Comparison of ENCODE assay signal across 19 cellular contexts in the genomic region with DNA sequence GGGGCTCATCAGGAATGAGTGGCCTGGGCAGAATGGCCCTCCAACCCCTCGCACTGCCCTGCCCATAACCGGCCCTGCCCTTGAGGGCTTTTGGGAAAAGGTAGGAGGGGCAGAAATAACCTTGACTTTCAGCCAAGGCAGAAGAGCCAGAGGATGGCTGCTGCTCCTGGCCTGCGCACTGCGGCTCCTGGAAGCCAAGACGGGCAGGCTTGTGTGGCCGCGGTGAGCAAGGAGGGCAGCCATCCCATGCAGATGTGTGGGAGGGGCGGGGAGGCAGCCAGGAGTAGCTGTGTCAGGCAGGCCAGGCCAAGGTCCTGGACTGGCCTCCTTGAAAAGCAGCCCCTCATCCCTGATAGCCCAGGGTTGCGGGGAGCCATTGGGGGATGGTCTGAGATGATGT. TPM values are rescaled to one million over a fixed set of nuclear protein-coding genes. Genes with fewer than 3 reads are reported as not detected.
A peak's percentile ranks its signal among the peaks of the same experiment; 100 is the strongest.
DNase-seq lines count a peak whose midpoint lies in the region; ATAC-seq, FAIRE-seq and TF ChIP-seq lines count a peak whose summit lies in the region.
"Had no signal": no experiment of that assay in that cellular context is flagged by ENCODE, and none has a peak within 500 bp of the region (broad histone marks: within the 10 kb centered on the region; RNA-seq: fewer than 3 reads in every experiment).

No MANE protein-coding gene starts in this region.

- no peak overlapping the region for H2AK5ac ChIP-seq in IMR-90 (ENCODE audit: low read depth, low read length)
- no peak overlapping the region for H2AK5ac ChIP-seq in H1 (ENCODE audit: low read depth, low read length)

- H3K23me2 ChIP-seq in H1 (ENCODE audit: low read depth, low read length): no peaks in the 10 kb centered on the region; the same call in 1 of the 2 replicates

- no peak overlapping the region for H3K27ac Mint-ChIP-seq in stimulated activated effector memory CD8-positive, alpha-beta T cell treated with anti-CD3 and anti-CD28 coated beads, Interleukin-12 subunit alpha, Interleukin-12 subunit beta, amount 100 ng/mL, for 72 hours
- no peak overlapping the region for H3K27ac Mint-ChIP-seq in effector memory CD8-positive, alpha-beta T cell
- H3K27ac Mint-ChIP-seq in activated T-cell treated with anti-CD3 and anti-CD28 coated beads, Interleukin-2, amount 50 U/mL, for 72 hours: no peak overlapping the region
- H3K27ac Mint-ChIP-seq in neural progenitor cell: no peak overlapping the region
- H3K27ac Mint-ChIP-seq: CD8-positive, alpha-beta T cell; GM23338; HFFc6 had no signal

- H4K5ac ChIP-seq in IMR-90 (ENCODE audit: low read depth, low read length) (no peak overlapping the region), H1 (ENCODE audit: insufficient read length, low read depth, low read length) (no peak overlapping the region)

- no peaks in the 10 kb centered on the region for H4K20me1 ChIP-seq in IMR-90 (ENCODE audit: insufficient read depth, low read length)
- H4K20me1 ChIP-seq in H1 (replicated peaks in 1 of 2; ENCODE audit: control insufficient read depth in 1 of 2, insufficient read depth in 2 of 2, low read length in 2 of 2): no peaks in the 10 kb centered on the region
- no peaks in the 10 kb centered on the region for H4K20me1 ChIP-seq in neural progenitor cell (ENCODE audit: low read depth)

- no peaks in the 10 kb centered on the region for H3F3A ChIP-seq in neural progenitor cell (ENCODE audit: low read depth)

- dilution Hi-C loops in IMR-90 (cut with HindIII; ENCODE audit: low sequenced_read_pairs, unreplicated experiment): no loop called here

- TF ChIP-seq POLR2A in IMR-90 (IDR thresholded peaks at IDR 0.05; ENCODE audit: low read depth, low read length) (no peak), H1 (IDR thresholded peaks at IDR 0.05; ENCODE audit: control extremely low read depth in 1 of 2, low read depth in 2 of 2, low read length in 2 of 2) (no peak)

- H2AFZ ChIP-seq in IMR-90 (replicated peaks; ENCODE audit: low read length, poor library complexity) (peak overlapping the region; percentile 11), H1 (ENCODE audit: low read length) (no peak overlapping the region), neural progenitor cell (replicated peaks) (no peak overlapping the region)
- H2AFZ ChIP-seq: GM23338 had no signal

- no peak overlapping the region for H3K14ac ChIP-seq in IMR-90 (replicated peaks; ENCODE audit: low read depth, low read length)
- H3K14ac ChIP-seq in H1 (ENCODE audit: insufficient read length): no peak overlapping the region

- no peak overlapping the region for H3K23ac ChIP-seq in IMR-90 (ENCODE audit: low read depth, low read length)
- no peak overlapping the region for H3K23ac ChIP-seq in H1 (ENCODE audit: insufficient read length)

- no peak for TF ChIP-seq EP300 in H1 (IDR thresholded peaks at IDR 0.05; ENCODE audit: borderline replicate concordance in 1 of 2, low read depth in 2 of 2, low read length in 2 of 2)

- no peak overlapping the region for H2BK12ac ChIP-seq in H1 (ENCODE audit: low read depth, low read length)

- H3K56ac ChIP-seq in IMR-90 (ENCODE audit: extremely low read depth, insufficient read depth, low read length) (no peak overlapping the region), H1 (replicated peaks; ENCODE audit: insufficient read length, low read depth, low read length) (no peak overlapping the region)

- H2BK5ac ChIP-seq in IMR-90 (ENCODE audit: low read depth, low read length, poor library complexity, severe bottlenecking) (no peak overlapping the region), H1 (ENCODE audit: low read depth, low read length) (no peak overlapping the region)

- WGBS in IMR-90 (ENCODE audit: extremely low coverage in 2 of 2, insufficient read length in 1 of 2), 2 experiments: 94% methylated on average over 3 of the region's 9 CpGs; no CpG with 5 or more reads in 1 of the 2 experiments
- WGBS in H1 (ENCODE audit: extremely low coverage in 1 of 2, insufficient coverage in 1 of 2, insufficient read length in 1 of 2, insufficient replicate concordance in 2 of 2, low coverage in 1 of 2, low lambda C conversion rate in 2 of 2, missing lambda C conversion rate in 1 of 2), 2 experiments: 93% methylated on average over 9 of the region's 9 CpGs; no CpG with 5 or more reads in 1 of the 2 experiments

- H3K4ac ChIP-seq in IMR-90 (ENCODE audit: low read depth, low read length): no peak overlapping the region
- no peak overlapping the region for H3K4ac ChIP-seq in H1 (replicated peaks; ENCODE audit: insufficient read length, low read depth, low read length)

- no peaks in the 10 kb centered on the region for H3K36me3 Mint-ChIP-seq in stimulated activated effector memory CD8-positive, alpha-beta T cell treated with anti-CD3 and anti-CD28 coated beads, Interleukin-12 subunit alpha, Interleukin-12 subunit beta, amount 100 ng/mL, for 72 hours
- no peaks in the 10 kb centered on the region for H3K36me3 Mint-ChIP-seq in effector memory CD8-positive, alpha-beta T cell (ENCODE audit: insufficient read depth)
- no peaks in the 10 kb centered on the region for H3K36me3 Mint-ChIP-seq in activated T-cell treated with anti-CD3 and anti-CD28 coated beads, Interleukin-2, amount 50 U/mL, for 72 hours (ENCODE audit: insufficient read depth in 2 of 2)
- H3K36me3 Mint-ChIP-seq in neural progenitor cell: no peaks in the 10 kb centered on the region
- H3K36me3 Mint-ChIP-seq: CD8-positive, alpha-beta T cell had no signal

- no peak overlapping the region for H2BK20ac ChIP-seq in IMR-90 (ENCODE audit: low read depth, low read length)
- no peak overlapping the region for H2BK20ac ChIP-seq in H1 (ENCODE audit: low read length)

- no peak for FAIRE-seq in H1 (lab: Jason Lieb, UNC)
- FAIRE-seq: A549 had no signal

- TF ChIP-seq CTCF in GM10266 (IDR thresholded peaks at IDR 0.05; ENCODE audit: control insufficient read depth, insufficient read depth, low read depth, missing control alignments) (no peak), IMR-90 (conservative IDR thresholded peaks at IDR 0.05; ENCODE audit: low read depth, low read length) (no peak), H1 (IDR thresholded peaks at IDR 0.05; ENCODE audit: control extremely low read depth in 1 of 3, insufficient read depth in 1 of 3, low read depth in 1 of 3, low read length in 3 of 3) (no peak), neural progenitor cell (IDR thresholded peaks at IDR 0.05) (no peak)

- H3K9me3 Mint-ChIP-seq in stimulated activated effector memory CD8-positive, alpha-beta T cell treated with anti-CD3 and anti-CD28 coated beads, Interleukin-12 subunit alpha, Interleukin-12 subunit beta, amount 100 ng/mL, for 72 hours: no peaks in the 10 kb centered on the region
- H3K9me3 Mint-ChIP-seq in effector memory CD8-positive, alpha-beta T cell: no peaks in the 10 kb centered on the region
- H3K9me3 Mint-ChIP-seq in activated T-cell treated with anti-CD3 and anti-CD28 coated beads, Interleukin-2, amount 50 U/mL, for 72 hours: no peaks in the 10 kb centered on the region
- H3K9me3 Mint-ChIP-seq in neural progenitor cell: no peaks in the 10 kb centered on the region
- H3K9me3 Mint-ChIP-seq: CD8-positive, alpha-beta T cell; GM23338; HFFc6 had no signal

- TF ChIP-seq RAD21 in IMR-90 (IDR thresholded peaks at IDR 0.05; ENCODE audit: low read length): no peak
- no peak for TF ChIP-seq RAD21 in H1 (IDR thresholded peaks at IDR 0.05 in 1 of 2, conservative IDR thresholded peaks at IDR 0.05 in 1 of 2; ENCODE audit: low read depth in 2 of 2, low read length in 2 of 2)

- no peaks in the 10 kb centered on the region for H3K4me1 Mint-ChIP-seq in stimulated activated effector memory CD8-positive, alpha-beta T cell treated with anti-CD3 and anti-CD28 coated beads, Interleukin-12 subunit alpha, Interleukin-12 subunit beta, amount 100 ng/mL, for 72 hours
- no peaks in the 10 kb centered on the region for H3K4me1 Mint-ChIP-seq in effector memory CD8-positive, alpha-beta T cell (ENCODE audit: low read depth in 2 of 2)
- peaks cover 7% of the 10 kb centered on the region for H3K4me1 Mint-ChIP-seq in activated T-cell treated with anti-CD3 and anti-CD28 coated beads, Interleukin-2, amount 50 U/mL, for 72 hours (ENCODE audit: low read depth)
- no peaks in the 10 kb centered on the region for H3K4me1 Mint-ChIP-seq in neural progenitor cell

- H3K27ac ChIP-seq in IMR-90 (ENCODE audit: insufficient read depth, low read length) (no peak overlapping the region), H1 (ENCODE audit: low read depth, low read length) (no peak overlapping the region), neural progenitor cell (no peak overlapping the region)
- H3K27ac ChIP-seq: A549, C4-2B had no signal

- peak; percentile 4 for DNase-seq in GM10266 (ENCODE audit: extremely low spot score)
- no peak for DNase-seq in IMR-90
- no peak for DNase-seq in H1 (ENCODE audit: low read depth in 1 of 2, low spot score in 2 of 2)
- peak; percentile 17 for DNase-seq in posterior vena cava (ENCODE audit: low spot score)
- no peak for DNase-seq in stimulated activated effector memory CD8-positive, alpha-beta T cell treated with anti-CD3 and anti-CD28 coated beads, Interleukin-12 subunit alpha, Interleukin-12 subunit beta, amount 100 ng/mL, for 72 hours (ENCODE audit: low spot score in 2 of 2)
- no peak for DNase-seq in effector memory CD8-positive, alpha-beta T cell
- no peak for DNase-seq in activated T-cell treated with anti-CD3 and anti-CD28 coated beads, Interleukin-2, amount 50 U/mL, for 72 hours
- DNase-seq in neural progenitor cell (ENCODE audit: low spot score): no peak
- DNase-seq: BE2C; CD8-positive, alpha-beta T cell; COR-L47; DND-41; GF-D8; HFFc6; KBM-7 had no signal

- H3K4me2 ChIP-seq in IMR-90 (ENCODE audit: low read depth, low read length) (no peak overlapping the region), H1 (ENCODE audit: insufficient read depth in 1 of 2, low read depth in 2 of 2, low read length in 2 of 2) (no peak overlapping the region), neural progenitor cell (no peak overlapping the region)
- H3K4me2 ChIP-seq: A549, GM23338 had no signal

- POLR2A ChIA-PET in IMR-90 (lab: Charles Lee; ENCODE audit: unreplicated experiment): no interaction called here
- POLR2A ChIA-PET in H1 (lab: Charles Lee; ENCODE audit: partially characterized antibody): no interaction called here

- no peak overlapping the region for H4K91ac ChIP-seq in IMR-90 (ENCODE audit: insufficient read depth, low read depth, low read length)
- no peak overlapping the region for H4K91ac ChIP-seq in H1 (replicated peaks; ENCODE audit: insufficient read length, low read length)

- H4K8ac ChIP-seq in IMR-90 (ENCODE audit: low read depth in 2 of 2, low read length in 2 of 2) (no peak overlapping the region), H1 (ENCODE audit: extremely low read depth, insufficient read depth, low read length) (0 out of 2 replicates have a peak overlapping the region, but pooled peaks have one; percentile 9)

- H3K9me3 ChIP-seq in IMR-90 (ENCODE audit: control insufficient read depth, insufficient read depth, low read length) (no peaks in the 10 kb centered on the region), H1 (ENCODE audit: insufficient read depth in 2 of 2, low read depth in 1 of 2, low read length in 1 of 2) (no peaks in the 10 kb centered on the region), neural progenitor cell (ENCODE audit: low read depth) (no peaks in the 10 kb centered on the region)
- H3K9me3 ChIP-seq: A549, BE2C, HAP-1 had no signal

- no peak overlapping the region for H2BK120ac ChIP-seq in IMR-90 (ENCODE audit: low read depth, low read length)
- no peak overlapping the region for H2BK120ac ChIP-seq in H1 (replicated peaks; ENCODE audit: low read depth, low read length)

- H3K27me3 ChIP-seq in IMR-90 (ENCODE audit: control insufficient read depth, insufficient read depth, low read length) (no peaks in the 10 kb centered on the region), H1 (replicated peaks in 1 of 4; ENCODE audit: control insufficient read depth in 3 of 4, extremely low read depth in 1 of 4, insufficient read depth in 3 of 4, low read length in 3 of 4) (no peaks in the 10 kb centered on the region), neural progenitor cell (no peaks in the 10 kb centered on the region)
- H3K27me3 ChIP-seq: BE2C had no signal

- no peak overlapping the region for H3K4me3 ChIP-seq in IMR-90 (ENCODE audit: insufficient read depth, low read depth, low read length)
- no peak overlapping the region for H3K4me3 ChIP-seq in H1 (ENCODE audit: extremely low read depth in 1 of 4, insufficient read depth in 2 of 4, low read depth in 3 of 4, low read length in 4 of 4)
- H3K4me3 ChIP-seq in neural progenitor cell: no peak overlapping the region
- H3K4me3 ChIP-seq: A549, GM23338, HAP-1 had no signal

- H3K4me1 ChIP-seq in IMR-90 (ENCODE audit: control insufficient read depth, insufficient read depth, low read length) (no peaks in the 10 kb centered on the region), H1 (replicated peaks in 1 of 4; ENCODE audit: control insufficient read depth in 3 of 4, insufficient read depth in 4 of 4, low read length in 3 of 4) (peaks cover 0 to 8% (median 1%) of the 10 kb centered on the region in 4 experiments; a peak in 3 of 7 replicates), neural progenitor cell (no peaks in the 10 kb centered on the region)
- H3K4me1 ChIP-seq: A549, BE2C, HAP-1 had no signal

- no TSS peak for BruUV-seq in IMR-90 (replicated peaks; lab: Mats Ljungman, UMichigan)

- H3K36me3 ChIP-seq in IMR-90 (ENCODE audit: control insufficient read depth, insufficient read depth, low read length): no peaks in the 10 kb centered on the region
- H3K36me3 ChIP-seq in H1 (ENCODE audit: control insufficient read depth in 2 of 4, insufficient read depth in 4 of 4, low read length in 3 of 4): no peaks in the 10 kb centered on the region
- H3K36me3 ChIP-seq in neural progenitor cell: no peaks in the 10 kb centered on the region
- H3K36me3 ChIP-seq: BE2C, HAP-1 had no signal

- no peak overlapping the region for H2AK9ac ChIP-seq in IMR-90 (replicated peaks; ENCODE audit: low read depth, low read length, poor library complexity)

- no peak for ATAC-seq in IMR-90 (ENCODE audit: low read depth)
- ATAC-seq in stimulated activated effector memory CD8-positive, alpha-beta T cell treated with anti-CD3 and anti-CD28 coated beads, Interleukin-12 subunit alpha, Interleukin-12 subunit beta, amount 100 ng/mL, for 72 hours: no peak
- no peak for ATAC-seq in effector memory CD8-positive, alpha-beta T cell (replicated peaks)
- ATAC-seq in activated T-cell treated with anti-CD3 and anti-CD28 coated beads, Interleukin-2, amount 50 U/mL, for 72 hours (replicated peaks in 1 of 2): no peak
- ATAC-seq: A549; CD8-positive, alpha-beta T cell; GM23338 had no signal

- H3K4me3 Mint-ChIP-seq in stimulated activated effector memory CD8-positive, alpha-beta T cell treated with anti-CD3 and anti-CD28 coated beads, Interleukin-12 subunit alpha, Interleukin-12 subunit beta, amount 100 ng/mL, for 72 hours: no peak overlapping the region
- no peak overlapping the region for H3K4me3 Mint-ChIP-seq in effector memory CD8-positive, alpha-beta T cell
- H3K4me3 Mint-ChIP-seq in activated T-cell treated with anti-CD3 and anti-CD28 coated beads, Interleukin-2, amount 50 U/mL, for 72 hours: no peak overlapping the region
- H3K4me3 Mint-ChIP-seq in neural progenitor cell: no peak overlapping the region
- H3K4me3 Mint-ChIP-seq: CD8-positive, alpha-beta T cell; GM23338; HFFc6 had no signal

- intact Hi-C loops in IMR-90 (cut with micrococcal nuclease): no loop called here
- intact Hi-C loops in posterior vena cava (cut with DNase I): loop anchor here in 1 of 2 donors (5.0 kb wide), 1 partner anchor 1708 kb away; no protein-coding TSS in a partner anchor

- H3K18ac ChIP-seq in IMR-90 (ENCODE audit: low read depth, low read length) (no peak overlapping the region), H1 (ENCODE audit: extremely low read depth, low read length) (no peak overlapping the region)

- H2BK15ac ChIP-seq in IMR-90 (ENCODE audit: low read depth, low read length): no peak overlapping the region
- no peak overlapping the region for H2BK15ac ChIP-seq in H1 (ENCODE audit: low read length)

- no peaks in the 10 kb centered on the region for H3K9me1 ChIP-seq in IMR-90 (ENCODE audit: insufficient read depth, low read length)

- in situ Hi-C loops in IMR-90 (cut with MboI; ENCODE audit: low sequenced_read_pairs): loop anchor here (25.0 kb wide), 1 partner anchor 753 kb away; no protein-coding TSS in a partner anchor

- peaks cover 21 to 45% of the 10 kb centered on the region in 2 donors for H3K27me3 Mint-ChIP-seq in effector memory CD8-positive, alpha-beta T cell
- peaks cover 6% of the 10 kb centered on the region for H3K27me3 Mint-ChIP-seq in activated T-cell treated with anti-CD3 and anti-CD28 coated beads, Interleukin-2, amount 50 U/mL, for 72 hours (ENCODE audit: low read depth)
- H3K27me3 Mint-ChIP-seq in neural progenitor cell (ENCODE audit: insufficient read depth, low read depth): peaks cover 4% of the 10 kb centered on the region

- H3K9ac ChIP-seq in IMR-90 (ENCODE audit: low read depth, low read length) (no peak overlapping the region), H1 (replicated peaks in 1 of 4; ENCODE audit: extremely low read depth in 1 of 4, low read depth in 3 of 4, low read length in 3 of 4) (no peak overlapping the region), neural progenitor cell (no peak overlapping the region)

- H3K79me2 ChIP-seq in H1 (ENCODE audit: control insufficient read depth in 1 of 2, insufficient read depth in 2 of 2, low read length in 2 of 2): no peaks in the 10 kb centered on the region
- no peaks in the 10 kb centered on the region for H3K79me2 ChIP-seq in neural progenitor cell (ENCODE audit: low read depth)

- H3K79me1 ChIP-seq in IMR-90 (ENCODE audit: low read depth in 1 of 2, low read length in 2 of 2): no peaks in the 10 kb centered on the region
- no peaks in the 10 kb centered on the region for H3K79me1 ChIP-seq in H1 (ENCODE audit: low read depth, low read length)

- CTCF ChIA-PET in IMR-90 (lab: Yijun Ruan, JAX): no interaction called here
- CTCF ChIA-PET in H1 (lab: Charles Lee; ENCODE audit: partially characterized antibody): interaction anchor here (0.5 to 2.6 kb wide), 6 partner anchors 10 to 90 kb away, joined by 3 to 9 read pairs (median 4); no protein-coding TSS in a partner anchor

RNA-seq across cellular contexts. Expression of gene URI1, which starts 57.6 kb away (rescaled TPM):
- total RNA-seq in IMR-90 (2012; rRNA removed) (43.2 and 95.8 TPM in 2 replicates), posterior vena cava (10 to 100 TPM; 43.1 to 51.1 TPM), neural progenitor cell (ENCODE audit: low replicate concordance) (60.7 and 94.7 TPM in 2 replicates)
- polyA plus RNA-seq in IMR-90 (2012; rRNA removed) (39.0 and 45.3 TPM in 2 replicates), H1 (2011; rRNA removed) (15.4 and 27.7 TPM in 2 replicates)
- 4.1 and 11.6 TPM in 2 replicates for polyA plus RNA-seq in IMR-90 (2012; cell fraction: cytosol; rRNA removed)
- polyA plus RNA-seq in IMR-90 (2012; cell fraction: nucleus; rRNA removed; ENCODE audit: low replicate concordance): 2.4 and 34.6 TPM in 2 replicates
- 59.3 and 64.3 TPM in 2 replicates for total RNA-seq in H1 (2021; fragmentation: NEBNext Ultra II Directional; extraction: Animal tissue kit (Norgen Biotek cat#: 25700))
- polyA plus RNA-seq in H1 (2011; cell fraction: cytosol; rRNA removed): 43.2 TPM
- 13.8 TPM for polyA plus RNA-seq in H1 (2011; cell fraction: nucleus; rRNA removed)
- 35.6 to 48.9 TPM (median 37.9 TPM) in 4 replicates for polyA plus RNA-seq in H1 (2012, experiment 1 of 2)
- polyA plus RNA-seq in H1 (2012, experiment 2 of 2): 11.4 TPM
- polyA plus RNA-seq in H1 (2013, experiment 1 of 2): 46.8 TPM
- 45.1 TPM for polyA plus RNA-seq in H1 (2013, experiment 2 of 2)
- polyA minus RNA-seq in H1 (2011; rRNA and poly(A)+ RNA removed): 46.6 and 74.6 TPM in 2 replicates
- polyA minus RNA-seq in H1 (2011; cell fraction: cytosol; rRNA and poly(A)+ RNA removed): 24.0 TPM
- 83.1 TPM for polyA minus RNA-seq in H1 (2011; cell fraction: nucleus; rRNA and poly(A)+ RNA removed)
- total RNA-seq in activated T-cell treated with anti-CD3 and anti-CD28 coated beads, Interleukin-2, amount 50 U/mL, for 72 hours: 10 to 100 TPM; 63.6 to 74.6 TPM

Comparison
In these comparisons a context has a peak if more than half of its experiments do, and no peak if none do; other contexts are left out.
1. DNase-seq: peak in GM10266 (single experiment) and posterior vena cava (single experiment); none in IMR-90 (single experiment), H1 (0 of 2), stimulated activated effector memory CD8-positive, alpha-beta T cell treated with anti-CD3 and anti-CD28 coated beads, Interleukin-12 subunit alpha, Interleukin-12 subunit beta, amount 100 ng/mL, for 72 hours (0 of 2), effector memory CD8-positive, alpha-beta T cell (0 of 3), activated T-cell treated with anti-CD3 and anti-CD28 coated beads, Interleukin-2, amount 50 U/mL, for 72 hours (0 of 2) and neural progenitor cell (single experiment).